Comparison of ENCODE assay signal across 19 cellular contexts in the genomic region with DNA sequence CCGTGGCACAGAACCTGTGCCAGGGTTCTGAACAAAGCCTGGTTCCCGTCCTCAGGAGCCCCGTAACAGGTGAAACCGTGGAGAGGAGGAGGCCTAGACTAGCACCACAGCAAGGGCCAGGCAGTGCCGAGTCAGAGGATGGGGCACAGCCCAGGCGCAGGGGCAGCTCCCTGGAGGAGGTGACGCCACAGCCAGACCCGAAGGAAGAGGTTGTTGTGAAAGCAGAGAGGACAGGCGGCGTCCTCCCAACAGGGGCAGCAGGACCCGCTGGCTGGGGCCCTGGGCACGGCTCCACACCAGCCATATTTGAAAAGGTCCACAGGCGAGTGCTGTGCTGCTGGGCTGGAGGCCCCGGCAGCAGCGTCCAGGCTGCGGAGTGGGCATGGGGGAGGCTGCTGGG.
"Had no signal": no experiment of that assay in that cellular context is flagged by ENCODE, and none has a peak within 500 bp of the region (broad histone marks: within the 10 kb centered on the region; RNA-seq: fewer than 3 reads in every experiment).

No MANE protein-coding gene starts in this region.

- H3K4me3 ChIP-seq: esophagus muscularis mucosa, gastroesophageal sphincter, mucosa of descending colon, ovary, sigmoid colon had no signal

- H3K4me3 Mint-ChIP-seq: activated CD8-positive, alpha-beta T cell treated with anti-CD3 and anti-CD28 coated beads for 36 hours; activated naive CD4-positive, alpha-beta T cell treated with anti-CD3 and anti-CD28 coated beads for 36 hours; activated T-cell treated with anti-CD3 and anti-CD28 coated beads, Interleukin-2, amount 50 U/mL, for 4 hours; naive B cell; neural crest cell; stimulated activated effector memory CD8-positive, alpha-beta T cell treated with anti-CD3 and anti-CD28 coated beads, Interleukin-12 subunit alpha, Interleukin-12 subunit beta, amount 100 ng/mL, for 72 hours had no signal

- H3K27me3 ChIP-seq: brain microvascular endothelial cell, esophagus muscularis mucosa, gastroesophageal sphincter, ovary, sigmoid colon had no signal

- H3K27ac Mint-ChIP-seq: activated CD8-positive, alpha-beta T cell treated with anti-CD3 and anti-CD28 coated beads for 36 hours; activated naive CD4-positive, alpha-beta T cell treated with anti-CD3 and anti-CD28 coated beads for 36 hours had no signal

- H3K27ac ChIP-seq: brain microvascular endothelial cell, esophagus muscularis mucosa, gastroesophageal sphincter, ovary, sigmoid colon had no signal

- H3K9me3 Mint-ChIP-seq: activated CD8-positive, alpha-beta T cell treated with anti-CD3 and anti-CD28 coated beads for 36 hours; activated naive CD4-positive, alpha-beta T cell treated with anti-CD3 and anti-CD28 coated beads for 36 hours; activated T-cell treated with anti-CD3 and anti-CD28 coated beads, Interleukin-2, amount 50 U/mL, for 4 hours; naive B cell; neural crest cell; stimulated activated effector memory CD8-positive, alpha-beta T cell treated with anti-CD3 and anti-CD28 coated beads, Interleukin-12 subunit alpha, Interleukin-12 subunit beta, amount 100 ng/mL, for 72 hours had no signal

- H3K9me3 ChIP-seq: esophagus muscularis mucosa, gastroesophageal sphincter, mucosa of descending colon, ovary, sigmoid colon had no signal

- H3K4me1 ChIP-seq: sigmoid colon had no signal

- ATAC-seq: activated CD8-positive, alpha-beta T cell treated with anti-CD3 and anti-CD28 coated beads for 36 hours; activated T-cell treated with anti-CD3 and anti-CD28 coated beads, Interleukin-2, amount 50 U/mL, for 4 hours; gastroesophageal sphincter; mucosa of descending colon; stimulated activated effector memory CD8-positive, alpha-beta T cell treated with anti-CD3 and anti-CD28 coated beads, Interleukin-12 subunit alpha, Interleukin-12 subunit beta, amount 100 ng/mL, for 72 hours had no signal

- DNase-seq: activated CD4-positive, alpha-beta T cell treated with anti-CD3 and anti-CD28 coated beads for 48 hours; activated CD4-positive, CD25-positive, alpha-beta regulatory T cell; activated CD8-positive, alpha-beta T cell treated with anti-CD3 and anti-CD28 coated beads for 36 hours; activated naive CD4-positive, alpha-beta T cell treated with anti-CD3 and anti-CD28 coated beads for 36 hours; activated T-cell treated with anti-CD3 and anti-CD28 coated beads, Interleukin-2, amount 50 U/mL, for 4 hours; aorta; brain microvascular endothelial cell; central memory CD4-positive, alpha-beta T cell; mesenchymal stem cell; mucosa of descending colon; naive B cell; ovary; sigmoid colon; stimulated activated CD4-positive, alpha-beta T cell treated with anti-CD3 and anti-CD28 coated beads, Interleukin-4, amount 100 ng/mL, for 24 hours; T-helper 9 cell had no signal

- H3K27me3 Mint-ChIP-seq: activated CD8-positive, alpha-beta T cell treated with anti-CD3 and anti-CD28 coated beads for 36 hours; naive B cell had no signal

- H3K36me3 ChIP-seq: ovary had no signal

- H3K4me1 Mint-ChIP-seq: neural crest cell had no signal
